1 cellular context compared by ENCODE assay signal in the genomic region with DNA sequence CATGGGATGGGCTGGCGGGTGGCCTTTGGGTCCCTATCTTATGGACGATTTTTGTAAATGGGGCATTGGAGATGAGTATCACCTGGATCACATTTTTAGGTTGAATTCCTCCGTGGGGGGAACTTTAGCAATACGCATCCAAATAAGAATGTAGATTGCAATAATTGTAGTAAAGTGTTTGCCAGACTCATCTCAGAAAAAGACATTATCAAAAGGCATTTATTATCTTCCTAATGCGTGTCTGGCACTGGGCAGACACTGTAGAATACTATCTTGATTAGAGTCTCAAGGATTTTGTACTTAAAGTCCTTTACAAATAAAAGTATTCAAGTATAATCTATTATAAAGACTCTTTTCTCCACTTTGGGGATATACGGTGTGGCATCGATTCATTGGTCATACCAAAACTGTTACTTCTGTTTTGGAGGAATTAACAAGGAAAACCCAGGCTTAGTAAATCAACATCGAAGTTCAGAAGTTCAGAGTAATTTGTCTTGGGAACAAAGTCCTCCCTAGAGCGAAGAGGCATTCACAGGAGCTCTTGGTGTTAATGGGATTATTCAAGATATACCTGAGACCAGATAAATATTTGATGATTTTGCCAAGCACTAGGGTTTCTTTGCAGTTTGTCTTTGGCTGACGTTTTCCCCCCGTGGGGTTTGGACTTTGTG.
TF ChIP-seq lines count a peak whose summit lies in the region.

No MANE protein-coding gene starts in this region.

TF ChIP-seq in GM12878, 131 proteins besides CTCF, POLR2A, EP300 and RAD21:
- TF ChIP-seq ZBTB40 (IDR thresholded peaks at IDR 0.05; ENCODE audit: borderline replicate concordance) (no peak), NKRF (conservative IDR thresholded peaks at IDR 0.05) (no peak), RAD51 (IDR thresholded peaks at IDR 0.05) (peak; percentile 57), MTA3 (IDR thresholded peaks at IDR 0.05; ENCODE audit: borderline replicate concordance, low read length) (peak; percentile 37; the same call in 1 of the 2 replicates), TAF1 (IDR thresholded peaks at IDR 0.05; ENCODE audit: borderline replicate concordance, low read depth, low read length) (no peak), MEF2B (IDR thresholded peaks at IDR 0.05; ENCODE audit: partially characterized antibody, poor library complexity, severe bottlenecking) (peak; percentile 95), CHD4 (IDR thresholded peaks at IDR 0.05) (no peak)
- TF ChIP-seq, protein P1, sequence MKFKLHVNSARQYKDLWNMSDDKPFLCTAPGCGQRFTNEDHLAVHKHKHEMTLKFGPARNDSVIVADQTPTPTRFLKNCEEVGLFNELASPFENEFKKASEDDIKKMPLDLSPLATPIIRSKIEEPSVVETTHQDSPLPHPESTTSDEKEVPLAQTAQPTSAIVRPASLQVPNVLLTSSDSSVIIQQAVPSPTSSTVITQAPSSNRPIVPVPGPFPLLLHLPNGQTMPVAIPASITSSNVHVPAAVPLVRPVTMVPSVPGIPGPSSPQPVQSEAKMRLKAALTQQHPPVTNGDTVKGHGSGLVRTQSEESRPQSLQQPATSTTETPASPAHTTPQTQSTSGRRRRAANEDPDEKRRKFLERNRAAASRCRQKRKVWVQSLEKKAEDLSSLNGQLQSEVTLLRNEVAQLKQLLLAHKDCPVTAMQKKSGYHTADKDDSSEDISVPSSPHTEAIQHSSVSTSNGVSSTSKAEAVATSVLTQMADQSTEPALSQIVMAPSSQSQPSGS (IDR thresholded peaks at IDR 0.05; ENCODE audit: low read length): no peak
